Comparison of ENCODE assay signal across 19 cellular contexts in the genomic region with DNA sequence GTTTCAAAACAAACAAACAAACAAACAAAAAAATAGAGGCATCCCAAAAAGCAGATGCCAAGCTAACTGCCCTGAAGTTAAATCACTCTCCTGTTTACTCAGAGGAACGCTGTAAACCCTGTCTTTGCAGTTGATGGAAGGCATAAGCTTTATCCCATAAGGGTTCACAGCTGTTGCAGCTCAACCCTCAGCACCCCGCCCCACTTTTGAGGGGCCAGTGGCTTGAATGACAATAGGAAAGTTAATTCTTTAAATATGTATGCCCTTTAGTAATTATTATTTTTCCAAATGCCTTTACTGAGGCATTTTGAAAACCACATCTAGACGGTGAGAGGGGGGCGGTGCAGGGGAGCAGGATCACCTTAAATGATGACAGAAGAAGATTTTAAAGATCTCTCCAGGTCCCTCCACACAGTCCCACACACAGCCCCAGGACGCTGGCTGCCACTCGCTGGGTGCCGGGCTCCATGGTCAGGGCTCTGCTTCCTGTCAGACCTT.
"Had no signal": no experiment of that assay in that cellular context is flagged by ENCODE, and none has a peak within 500 bp of the region (broad histone marks: within the 10 kb centered on the region; RNA-seq: fewer than 3 reads in every experiment).

No MANE protein-coding gene starts in this region.

- DNase-seq: KBM-7, MV-4-11, NCI-H1048, NCI-H1105, NCI-H1417, NCI-H1436 treated with DMSO at 0.1 percent for 48 hours, NCI-H1694, NCI-H187 treated with DMSO at 0.1 percent for 48 hours, NCI-H2029 treated with DMSO at 0.1 percent for 48 hours, NCI-H2171 treated with DMSO at 0.1 percent for 48 hours, NCI-H345, NCI-H446 treated with DMSO at 0.1 percent for 48 hours, NCI-H510A treated with DMSO at 0.1 percent for 48 hours, NCI-H526, SHP77, SK-N-SH, SW 1271 had no signal

- H3K27ac ChIP-seq: RWPE1 had no signal

- H3K4me2 ChIP-seq: SK-N-SH had no signal

- H3K9me3 ChIP-seq: SK-N-SH had no signal

- H3K9ac ChIP-seq: SK-N-SH had no signal

- FAIRE-seq: RCC 7860 had no signal
